Comparison of ENCODE assay signal across 10 cellular contexts in the genomic region with DNA sequence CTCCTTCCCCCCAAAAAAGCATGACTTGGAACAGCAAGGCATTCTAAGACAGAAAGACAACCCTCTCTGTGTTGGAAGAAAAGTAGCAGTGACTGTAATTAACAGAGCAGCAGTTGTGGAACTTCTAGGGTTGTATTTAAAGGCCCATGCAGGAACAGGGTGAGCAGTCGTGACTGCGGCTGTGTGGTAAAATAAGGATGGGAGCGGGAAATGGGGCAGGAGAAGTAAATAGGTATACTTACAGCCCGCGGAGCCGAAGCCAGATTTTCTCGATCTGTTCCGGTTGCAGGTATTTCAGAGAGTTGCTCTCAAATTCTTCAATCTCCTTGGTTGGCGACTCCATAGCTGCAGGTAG. TPM values are rescaled to one million over a fixed set of nuclear protein-coding genes. Genes with fewer than 3 reads are reported as not detected.
A peak's percentile ranks its signal among the peaks of the same experiment; 100 is the strongest.
DNase-seq lines count a peak whose midpoint lies in the region; ATAC-seq, FAIRE-seq and TF ChIP-seq lines count a peak whose summit lies in the region.
"Had no signal": no experiment of that assay in that cellular context is flagged by ENCODE, and none has a peak within 500 bp of the region (broad histone marks: within the 10 kb centered on the region; RNA-seq: fewer than 3 reads in every experiment).

No MANE protein-coding gene starts in this region.

- H3F3A ChIP-seq in neural cell (ENCODE audit: insufficient read depth, low read length, poor library complexity, severe bottlenecking): no peaks in the 10 kb centered on the region

- TF ChIP-seq CTCF in foreskin keratinocyte (conservative IDR thresholded peaks at IDR 0.05) (no peak), neural cell (IDR thresholded peaks at IDR 0.05; ENCODE audit: poor library complexity, severe bottlenecking) (no peak)

- peak overlapping the region; percentile 66 for H3K4me2 ChIP-seq in neural cell (ENCODE audit: low read length)

- H3K27me3 ChIP-seq in foreskin keratinocyte: no peaks in the 10 kb centered on the region
- H3K27me3 ChIP-seq in neural cell (ENCODE audit: insufficient read depth, low read depth, low read length): peaks cover 55% of the 10 kb centered on the region

- H3K4me1 ChIP-seq in foreskin keratinocyte: peaks cover 6% of the 10 kb centered on the region

- TF ChIP-seq EP300 in neural cell (conservative IDR thresholded peaks at IDR 0.05; ENCODE audit: poor library complexity, severe bottlenecking): no peak

- ATAC-seq in foreskin keratinocyte (peak; percentile 21), HG03097 (IDR thresholded peaks at IDR 0.05; ENCODE audit: low FRiP score, unreplicated experiment) (no peak), HG02763 (IDR thresholded peaks at IDR 0.05; ENCODE audit: unreplicated experiment) (no peak)

- no peaks in the 10 kb centered on the region for H4K20me1 ChIP-seq in neural cell (ENCODE audit: insufficient read depth)

- peak; percentile 61 for FAIRE-seq in urothelium cell line (lab: Jason Lieb, UNC)

- peak; percentile 25 for DNase-seq in NCI-H446 treated with DMSO at 0.1 percent for 48 hours (lab: John Stamatoyannopoulos, UW)
- DNase-seq in NCI-H446 (lab: John Stamatoyannopoulos, UW): no peak
- no peak for DNase-seq in foreskin keratinocyte
- no peak for DNase-seq in urothelium cell line (ENCODE audit: low spot score)
- DNase-seq in GF-D8 (lab: John Stamatoyannopoulos, UW): no peak
- DNase-seq: erythroblast had no signal

- no peak overlapping the region for H2AFZ ChIP-seq in neural cell (ENCODE audit: low read depth, low read length)

- no peaks in the 10 kb centered on the region for H3K9me2 ChIP-seq in neural cell (ENCODE audit: insufficient read depth, low read length)

- no peak for TF ChIP-seq RAD21 in neural cell (conservative IDR thresholded peaks at IDR 0.05)

- no peaks in the 10 kb centered on the region for H3K9me3 ChIP-seq in neural cell (ENCODE audit: low read length)

- peak overlapping the region; percentile 54 for H3K9ac ChIP-seq in neural cell (ENCODE audit: low read length)

- peak overlapping the region; percentile 72 for H3K4me3 ChIP-seq in neural cell (ENCODE audit: low read length)

- H3K27ac ChIP-seq in foreskin keratinocyte (peak overlapping the region; percentile 53), neural cell (ENCODE audit: low read length) (no peak overlapping the region)
- H3K27ac ChIP-seq: 22Rv1 had no signal

- no peaks in the 10 kb centered on the region for H3K36me3 ChIP-seq in neural cell (ENCODE audit: insufficient read depth, low read length)

- H3K79me2 ChIP-seq in neural cell (replicated peaks; ENCODE audit: insufficient read depth, low read length): no peaks in the 10 kb centered on the region

TF ChIP-seq in neural cell, 6 proteins besides CTCF, POLR2A, EP300 and RAD21:
- TF ChIP-seq TAF1 (IDR thresholded peaks at IDR 0.05; ENCODE audit: low read depth) (no peak), EZH2 (IDR thresholded peaks at IDR 0.05; ENCODE audit: borderline replicate concordance, insufficient read depth, low read length, poor library complexity, severe bottlenecking) (no peak), MXI1 (conservative IDR thresholded peaks at IDR 0.05; ENCODE audit: poor library complexity, severe bottlenecking) (no peak), POLR2AphosphoS5 (IDR thresholded peaks at IDR 0.05) (no peak), SMC3 (conservative IDR thresholded peaks at IDR 0.05; ENCODE audit: poor library complexity) (no peak)
- TF ChIP-seq, protein P1, sequence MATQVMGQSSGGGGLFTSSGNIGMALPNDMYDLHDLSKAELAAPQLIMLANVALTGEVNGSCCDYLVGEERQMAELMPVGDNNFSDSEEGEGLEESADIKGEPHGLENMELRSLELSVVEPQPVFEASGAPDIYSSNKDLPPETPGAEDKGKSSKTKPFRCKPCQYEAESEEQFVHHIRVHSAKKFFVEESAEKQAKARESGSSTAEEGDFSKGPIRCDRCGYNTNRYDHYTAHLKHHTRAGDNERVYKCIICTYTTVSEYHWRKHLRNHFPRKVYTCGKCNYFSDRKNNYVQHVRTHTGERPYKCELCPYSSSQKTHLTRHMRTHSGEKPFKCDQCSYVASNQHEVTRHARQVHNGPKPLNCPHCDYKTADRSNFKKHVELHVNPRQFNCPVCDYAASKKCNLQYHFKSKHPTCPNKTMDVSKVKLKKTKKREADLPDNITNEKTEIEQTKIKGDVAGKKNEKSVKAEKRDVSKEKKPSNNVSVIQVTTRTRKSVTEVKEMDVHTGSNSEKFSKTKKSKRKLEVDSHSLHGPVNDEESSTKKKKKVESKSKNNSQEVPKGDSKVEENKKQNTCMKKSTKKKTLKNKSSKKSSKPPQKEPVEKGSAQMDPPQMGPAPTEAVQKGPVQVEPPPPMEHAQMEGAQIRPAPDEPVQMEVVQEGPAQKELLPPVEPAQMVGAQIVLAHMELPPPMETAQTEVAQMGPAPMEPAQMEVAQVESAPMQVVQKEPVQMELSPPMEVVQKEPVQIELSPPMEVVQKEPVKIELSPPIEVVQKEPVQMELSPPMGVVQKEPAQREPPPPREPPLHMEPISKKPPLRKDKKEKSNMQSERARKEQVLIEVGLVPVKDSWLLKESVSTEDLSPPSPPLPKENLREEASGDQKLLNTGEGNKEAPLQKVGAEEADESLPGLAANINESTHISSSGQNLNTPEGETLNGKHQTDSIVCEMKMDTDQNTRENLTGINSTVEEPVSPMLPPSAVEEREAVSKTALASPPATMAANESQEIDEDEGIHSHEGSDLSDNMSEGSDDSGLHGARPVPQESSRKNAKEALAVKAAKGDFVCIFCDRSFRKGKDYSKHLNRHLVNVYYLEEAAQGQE (IDR thresholded peaks at IDR 0.05; ENCODE audit: borderline replicate concordance): no peak

RNA-seq across cellular contexts. Expression of gene PDE1C, which starts 0.2 kb away (rescaled TPM):
- 18.5 and 31.5 TPM in 2 replicates for total RNA-seq in foreskin keratinocyte
- polyA plus RNA-seq in foreskin keratinocyte (4.2 and 5.3 TPM in 2 replicates), neural cell (6.6 and 8.2 TPM in 2 replicates)
- 15.3 and 20.4 TPM in 2 replicates for polyA minus RNA-seq in neural cell
